8 cellular contexts compared by ENCODE assay signal in the genomic region with DNA sequence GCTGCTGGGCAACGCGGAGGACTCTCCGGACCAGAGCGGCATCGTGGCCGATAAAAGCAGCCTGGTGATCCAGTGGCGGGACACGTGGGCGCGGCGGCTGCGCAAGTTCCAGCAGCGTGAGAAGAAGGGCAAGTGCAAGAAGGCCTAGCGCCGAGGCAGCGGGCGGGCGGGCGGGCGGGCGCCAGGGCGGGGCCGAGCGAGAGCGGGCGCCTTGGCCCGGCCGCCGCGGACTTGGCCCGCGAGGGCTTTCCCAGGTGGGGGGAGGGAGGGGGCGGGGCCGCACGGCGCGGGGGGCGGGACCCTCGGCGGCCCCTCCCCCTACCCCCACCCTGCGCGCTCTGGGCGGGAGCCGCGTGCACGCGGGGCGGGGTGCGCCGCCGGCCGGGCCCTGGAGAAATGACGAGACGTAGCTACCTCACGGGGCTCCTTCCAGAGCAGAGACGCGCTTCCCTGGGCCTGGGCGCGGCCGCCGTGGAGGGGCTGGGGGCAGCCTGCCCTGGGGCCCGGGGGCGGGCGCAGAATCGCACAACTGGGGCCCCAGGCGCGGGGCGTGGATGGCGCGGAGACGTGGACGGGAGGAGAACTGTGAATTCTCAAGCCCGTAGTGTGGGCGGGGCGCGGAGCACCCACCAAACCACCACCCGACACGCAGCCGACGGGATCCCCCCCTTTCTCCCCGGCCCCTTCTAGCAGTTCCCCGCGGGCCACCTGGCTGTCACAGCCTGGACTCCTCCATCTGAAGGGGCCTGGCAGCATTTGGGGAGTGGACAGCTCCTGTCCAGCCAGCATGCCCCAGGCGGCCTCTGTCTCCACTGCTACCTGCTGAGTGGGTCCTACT.
DNase-seq lines count a peak whose midpoint lies in the region; ATAC-seq and TF ChIP-seq lines count a peak whose summit lies in the region.

No MANE protein-coding gene starts in this region.

- no peak overlapping the region for H3K9ac ChIP-seq in neural progenitor cell
- peak overlapping the region; percentile 16 to 86 (median 77) for H3K9ac ChIP-seq in subcutaneous abdominal adipose tissue (ENCODE audit: low read length in 5 of 5)

- H3K4me3 Mint-ChIP-seq in CD4-positive, CD25-positive, alpha-beta regulatory T cell: peak overlapping the region; percentile 48 to 91 (median 82)
- peak overlapping the region; percentile 73 for H3K4me3 Mint-ChIP-seq in neural progenitor cell

- no peaks in the 10 kb centered on the region for H3K9me3 Mint-ChIP-seq in CD4-positive, CD25-positive, alpha-beta regulatory T cell
- no peaks in the 10 kb centered on the region for H3K9me3 Mint-ChIP-seq in neural progenitor cell

- POLR2A ChIA-PET in HEK293 (lab: Yijun Ruan, JAX): interaction anchor here (1.0 to 2.0 kb wide), 4 partner anchors 10 to 336 kb away, joined by 3 to 6 read pairs (median 6); a partner anchor contains a TSS

- H3K27me3 Mint-ChIP-seq in CD4-positive, CD25-positive, alpha-beta regulatory T cell: peaks cover 4% of the 10 kb centered on the region
- peaks cover 17% of the 10 kb centered on the region for H3K27me3 Mint-ChIP-seq in neural progenitor cell (ENCODE audit: insufficient read depth, low read depth)

- peaks cover 4% of the 10 kb centered on the region for H3F3A ChIP-seq in neural progenitor cell (ENCODE audit: low read depth)

- H3K4me3 ChIP-seq in CD4-positive, CD25-positive, alpha-beta regulatory T cell (ENCODE audit: low read depth, low read length): no peak overlapping the region
- H3K4me3 ChIP-seq in HEK293 (ENCODE audit: low read depth, low read length) (peak overlapping the region; percentile 17), neural progenitor cell (peak overlapping the region; percentile 59), subcutaneous abdominal adipose tissue (ENCODE audit: low read depth in 1 of 5, low read length in 5 of 5) (peak overlapping the region in 4 of 5 donors; percentile 53 to 67 (median 63))

- H4K20me1 ChIP-seq in neural progenitor cell (ENCODE audit: low read depth): peaks cover 52% of the 10 kb centered on the region

- no peaks in the 10 kb centered on the region for H3K27me3 ChIP-seq in CD4-positive, CD25-positive, alpha-beta regulatory T cell (ENCODE audit: control insufficient read depth, insufficient read depth, low read length)
- H3K27me3 ChIP-seq in foreskin keratinocyte (peaks cover 14% of the 10 kb centered on the region), neural progenitor cell (peaks cover 45% of the 10 kb centered on the region), subcutaneous abdominal adipose tissue (ENCODE audit: control insufficient read depth in 5 of 5, insufficient read depth in 4 of 5, low read length in 5 of 5) (peaks cover 0 to 3% (median 0%) of the 10 kb centered on the region in 5 donors)

- no peaks in the 10 kb centered on the region for H3K36me3 ChIP-seq in CD4-positive, CD25-positive, alpha-beta regulatory T cell (ENCODE audit: control insufficient read depth, insufficient read depth, low read length)
- H3K36me3 ChIP-seq in HEK293 (ENCODE audit: control insufficient read depth in 2 of 2, insufficient read depth in 1 of 2, low read length in 2 of 2): no peaks in the 10 kb centered on the region
- H3K36me3 ChIP-seq in neural progenitor cell: no peaks in the 10 kb centered on the region
- no peaks in the 10 kb centered on the region for H3K36me3 ChIP-seq in subcutaneous abdominal adipose tissue (ENCODE audit: control insufficient read depth in 5 of 5, insufficient read depth in 5 of 5, low read length in 5 of 5)

- H3K27ac Mint-ChIP-seq in CD4-positive, CD25-positive, alpha-beta regulatory T cell: peak overlapping the region in 1 of 3 donors; percentile 59
- no peak overlapping the region for H3K27ac Mint-ChIP-seq in neural progenitor cell

- no peak overlapping the region for H2AFZ ChIP-seq in neural progenitor cell (replicated peaks)

- peak; percentile 75 to 82 for ATAC-seq in CD4-positive, CD25-positive, alpha-beta regulatory T cell (ENCODE audit: low read depth in 2 of 2)
- ATAC-seq in foreskin keratinocyte (peak; percentile 78), HG03139 (IDR thresholded peaks at IDR 0.05; ENCODE audit: unreplicated experiment) (no peak)

- H3K79me2 ChIP-seq in neural progenitor cell (ENCODE audit: low read depth): no peaks in the 10 kb centered on the region

- CTCF ChIA-PET in HEK293 (lab: Yijun Ruan, JAX): interaction anchor here (1.4 kb wide), 1 partner anchor 12 kb away, joined by 6 read pairs; no protein-coding TSS in a partner anchor

- H3K27ac ChIP-seq in CD4-positive, CD25-positive, alpha-beta regulatory T cell (ENCODE audit: insufficient read depth, low read length, poor library complexity, severe bottlenecking): no peak overlapping the region
- H3K27ac ChIP-seq in HEK293 (ENCODE audit: extremely low read depth, low read depth, low read length) (peak overlapping the region; percentile 85), foreskin keratinocyte (no peak overlapping the region), neural progenitor cell (no peak overlapping the region), subcutaneous abdominal adipose tissue (ENCODE audit: low read depth, low read length) (peak overlapping the region; percentile 94)

- H3K36me3 Mint-ChIP-seq in CD4-positive, CD25-positive, alpha-beta regulatory T cell: no peaks in the 10 kb centered on the region
- no peaks in the 10 kb centered on the region for H3K36me3 Mint-ChIP-seq in neural progenitor cell

- TF ChIP-seq CTCF in HEK293 (tag by site-specific recombination; IDR thresholded peaks at IDR 0.05): 0 out of 2 replicates have a peak, but pooled peaks have one; percentile 10
- no peak for TF ChIP-seq CTCF in foreskin keratinocyte (conservative IDR thresholded peaks at IDR 0.05)
- TF ChIP-seq CTCF in neural progenitor cell (IDR thresholded peaks at IDR 0.05): no peak

- H3K4me1 Mint-ChIP-seq in CD4-positive, CD25-positive, alpha-beta regulatory T cell: peaks cover 0 to 24% (median 3%) of the 10 kb centered on the region in 4 donors
- peaks cover 37% of the 10 kb centered on the region for H3K4me1 Mint-ChIP-seq in neural progenitor cell

- peaks cover 11% of the 10 kb centered on the region for H3K4me1 ChIP-seq in CD4-positive, CD25-positive, alpha-beta regulatory T cell (ENCODE audit: control insufficient read depth, insufficient read depth, low read length, poor library complexity, severe bottlenecking)
- H3K4me1 ChIP-seq in HEK293 (ENCODE audit: control insufficient read depth, insufficient read depth, low read length) (peaks cover 17% of the 10 kb centered on the region), foreskin keratinocyte (no peaks in the 10 kb centered on the region), neural progenitor cell (peaks cover 4% of the 10 kb centered on the region), subcutaneous abdominal adipose tissue (ENCODE audit: control insufficient read depth in 5 of 5, insufficient read depth in 5 of 5, low read length in 5 of 5) (peaks cover 6 to 70% (median 55%) of the 10 kb centered on the region in 5 donors)

- H3K9me3 ChIP-seq in CD4-positive, CD25-positive, alpha-beta regulatory T cell (ENCODE audit: control insufficient read depth in 2 of 2, low read length in 2 of 2): no peaks in the 10 kb centered on the region
- H3K9me3 ChIP-seq in HEK293 (ENCODE audit: control insufficient read depth, insufficient read depth, low read depth, low read length) (no peaks in the 10 kb centered on the region), neural progenitor cell (ENCODE audit: low read depth) (no peaks in the 10 kb centered on the region), subcutaneous abdominal adipose tissue (ENCODE audit: control insufficient read depth in 5 of 5, low read length in 5 of 5) (peaks cover 0 to 3% (median 0%) of the 10 kb centered on the region in 5 donors)

- peak; percentile 55 to 62 (median 61) for DNase-seq in CD4-positive, CD25-positive, alpha-beta regulatory T cell
- DNase-seq in RPMI7951 (ENCODE audit: low read depth): peak; percentile 40
- peak in 3 of 4 experiments; percentile 35 to 57 (median 49) for DNase-seq in activated naive CD4-positive, alpha-beta T cell (lab: John Stamatoyannopoulos, UW)
- peak in 1 of 2 donors; percentile 33 for DNase-seq in foreskin keratinocyte
- peak; percentile 74 for DNase-seq in neural progenitor cell (ENCODE audit: low spot score)

- peak overlapping the region; percentile 93 for H3K4me2 ChIP-seq in neural progenitor cell

TF ChIP-seq in HEK293, 187 proteins besides CTCF, POLR2A, EP300 and RAD21 (continues in another document):
- TF ChIP-seq KLF10 (tag by site-specific recombination; IDR thresholded peaks at IDR 0.05): 0 out of 2 replicates have a peak, but pooled peaks have one; percentile 17
- peak; percentile 90 for TF ChIP-seq ZBTB20 (tag by site-specific recombination; IDR thresholded peaks at IDR 0.05)
- no peak for TF ChIP-seq ZNF416 (tag by site-specific recombination; IDR thresholded peaks at IDR 0.05)
- no peak for TF ChIP-seq ZNF354C (tag by site-specific recombination; IDR thresholded peaks at IDR 0.05; ENCODE audit: borderline replicate concordance, low read depth)
- TF ChIP-seq, protein P1, sequence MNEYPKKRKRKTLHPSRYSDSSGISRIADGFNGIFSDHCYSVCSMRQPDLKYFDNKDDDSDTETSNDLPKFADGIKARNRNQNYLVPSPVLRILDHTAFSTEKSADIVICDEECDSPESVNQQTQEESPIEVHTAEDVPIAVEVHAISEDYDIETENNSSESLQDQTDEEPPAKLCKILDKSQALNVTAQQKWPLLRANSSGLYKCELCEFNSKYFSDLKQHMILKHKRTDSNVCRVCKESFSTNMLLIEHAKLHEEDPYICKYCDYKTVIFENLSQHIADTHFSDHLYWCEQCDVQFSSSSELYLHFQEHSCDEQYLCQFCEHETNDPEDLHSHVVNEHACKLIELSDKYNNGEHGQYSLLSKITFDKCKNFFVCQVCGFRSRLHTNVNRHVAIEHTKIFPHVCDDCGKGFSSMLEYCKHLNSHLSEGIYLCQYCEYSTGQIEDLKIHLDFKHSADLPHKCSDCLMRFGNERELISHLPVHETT (tag by site-specific recombination; IDR thresholded peaks at IDR 0.05): no peak
- no peak for TF ChIP-seq ZNF747 (tag by site-specific recombination; IDR thresholded peaks at IDR 0.05)
- peak; percentile 11 for TF ChIP-seq SP3 (tag by site-specific recombination; IDR thresholded peaks at IDR 0.05)
- TF ChIP-seq EGR2 (tag by site-specific recombination; IDR thresholded peaks at IDR 0.05; ENCODE audit: low read depth): 0 out of 2 replicates have a peak, but pooled peaks have one; percentile 27
- TF ChIP-seq, protein P2, sequence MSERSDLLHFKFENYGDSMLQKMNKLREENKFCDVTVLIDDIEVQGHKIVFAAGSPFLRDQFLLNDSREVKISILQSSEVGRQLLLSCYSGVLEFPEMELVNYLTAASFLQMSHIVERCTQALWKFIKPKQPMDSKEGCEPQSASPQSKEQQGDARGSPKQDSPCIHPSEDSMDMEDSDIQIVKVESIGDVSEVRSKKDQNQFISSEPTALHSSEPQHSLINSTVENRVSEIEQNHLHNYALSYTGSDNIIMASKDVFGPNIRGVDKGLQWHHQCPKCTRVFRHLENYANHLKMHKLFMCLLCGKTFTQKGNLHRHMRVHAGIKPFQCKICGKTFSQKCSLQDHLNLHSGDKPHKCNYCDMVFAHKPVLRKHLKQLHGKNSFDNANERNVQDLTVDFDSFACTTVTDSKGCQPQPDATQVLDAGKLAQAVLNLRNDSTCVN (tag by site-specific recombination; optimal IDR thresholded peaks at IDR 0.05): peak; percentile 82
- no peak for TF ChIP-seq PRDM1 (tag by site-specific recombination; IDR thresholded peaks at IDR 0.05)

Comparison
In these comparisons a context has a peak if more than half of its experiments do, and no peak if none do; other contexts are left out.
1. H3K27ac ChIP-seq: peak in HEK293 (single experiment) and subcutaneous abdominal adipose tissue (single experiment); none in CD4-positive, CD25-positive, alpha-beta regulatory T cell (single experiment), foreskin keratinocyte (single experiment) and neural progenitor cell (single experiment).